13 cellular contexts compared by ENCODE assay signal in the genomic region with DNA sequence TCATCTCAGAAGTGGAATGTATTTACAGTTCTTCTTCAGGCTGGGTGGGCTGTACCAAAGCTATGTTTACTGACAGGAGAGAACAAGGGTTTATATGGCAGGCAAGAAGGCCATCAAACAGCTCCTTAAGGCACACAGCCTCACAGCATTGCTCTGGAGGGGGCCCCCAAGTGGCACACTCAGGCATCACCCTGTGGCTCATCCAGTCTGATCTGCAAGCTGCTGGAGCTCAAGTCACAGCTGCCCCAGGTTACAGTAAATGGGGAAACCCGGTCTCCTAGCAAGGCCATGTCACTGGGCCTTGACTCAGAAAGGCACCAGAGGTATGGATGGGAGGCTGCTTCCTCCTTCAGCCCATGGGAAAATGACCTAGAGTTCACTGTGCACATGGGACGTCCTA.
DNase-seq lines count a peak whose midpoint lies in the region; ATAC-seq and TF ChIP-seq lines count a peak whose summit lies in the region.
"Had no signal": no experiment of that assay in that cellular context is flagged by ENCODE, and none has a peak within 500 bp of the region (broad histone marks: within the 10 kb centered on the region; RNA-seq: fewer than 3 reads in every experiment).

No MANE protein-coding gene starts in this region.

- no peaks in the 10 kb centered on the region for H3K36me3 ChIP-seq in PC-3 (ENCODE audit: low read depth, low read length)

- no peak overlapping the region for H2AFZ ChIP-seq in PC-3 (ENCODE audit: low read length)

- no peaks in the 10 kb centered on the region for H3F3A ChIP-seq in PC-3 (ENCODE audit: low read length, unreplicated experiment)

- H3K27ac ChIP-seq in PC-3 (ENCODE audit: low read length): no peak overlapping the region
- H3K27ac ChIP-seq: psoas muscle had no signal

- peaks cover 9% of the 10 kb centered on the region for H3K4me1 ChIP-seq in PC-3 (ENCODE audit: insufficient read depth, low read length)
- H3K4me1 ChIP-seq: psoas muscle had no signal

- no TSS peak for BruUV-seq in PC-3 (replicated peaks; lab: Mats Ljungman, UMichigan)

- no peaks in the 10 kb centered on the region for H4K20me1 ChIP-seq in PC-3 (ENCODE audit: low read length)

- DNase-seq in stimulated activated CD4-positive, alpha-beta T cell treated with anti-CD3 and anti-CD28 coated beads, Interleukin-15, amount 100 ng/mL, for 24 hours: peak; percentile 3
- no peak for DNase-seq in stimulated activated CD4-positive, alpha-beta T cell treated with anti-CD3 and anti-CD28 coated beads, Interleukin-4, amount 100 ng/mL, for 1 hour
- DNase-seq in PC-3 (no peak), fibroblast of mammary gland (ENCODE audit: low read depth) (peak; percentile 34), NCI-H226 (no peak), cerebellum (ENCODE audit: low spot score) (no peak)
- DNase-seq: activated CD8-positive, alpha-beta memory T cell treated with anti-CD3 and anti-CD28 coated beads for 24 hours; GDM1; immature natural killer cell; psoas muscle; stimulated activated CD4-positive, alpha-beta T cell treated with anti-CD3 and anti-CD28 coated beads, Interleukin-1b, Interleukin-23, amount 100 ng/mL, for 48 hours had no signal

- H3K9me3 ChIP-seq in PC-3 (ENCODE audit: low read length): no peaks in the 10 kb centered on the region
- H3K9me3 ChIP-seq: psoas muscle had no signal

- POLR2A ChIA-PET in PC-3 (lab: Charles Lee; ENCODE audit: unreplicated experiment): no interaction called here

- H3K4me3 ChIP-seq in PC-3 (ENCODE audit: low read length) (no peak overlapping the region), fibroblast of mammary gland (ENCODE audit: control insufficient read depth, low read depth, low read length) (no peak overlapping the region)
- H3K4me3 ChIP-seq: psoas muscle had no signal

- no peaks in the 10 kb centered on the region for H3K79me2 ChIP-seq in PC-3 (ENCODE audit: low read length)

- H3K9ac ChIP-seq in PC-3 (ENCODE audit: low read length): no peak overlapping the region

- CTCF ChIA-PET in PC-3 (lab: Charles Lee): interaction anchor here (0.5 kb wide), 1 partner anchor 15 kb away, joined by 4 read pairs; no protein-coding TSS in a partner anchor

- H3K4me2 ChIP-seq in PC-3 (ENCODE audit: low read length): no peak overlapping the region

- TF ChIP-seq CTCF in PC-3 (conservative IDR thresholded peaks at IDR 0.05; ENCODE audit: low read depth, low read length) (0 out of 2 replicates have a peak, but pooled peaks have one; percentile 21), fibroblast of mammary gland (conservative IDR thresholded peaks at IDR 0.05; ENCODE audit: control insufficient read depth, insufficient read depth, low read depth, low read length) (no peak)

- H3K27me3 ChIP-seq in PC-3 (ENCODE audit: low read length): no peaks in the 10 kb centered on the region

- no peaks in the 10 kb centered on the region for H3K9me2 ChIP-seq in PC-3 (replicated peaks; ENCODE audit: low read length)

- intact Hi-C loops in PC-3 (cut with micrococcal nuclease): no loop called here

- no peak for ATAC-seq in PC-3
- no peak for ATAC-seq in HG02970 (IDR thresholded peaks at IDR 0.05; ENCODE audit: low FRiP score, unreplicated experiment)
- no peak for ATAC-seq in HG03432 (IDR thresholded peaks at IDR 0.05; ENCODE audit: unreplicated experiment)
- ATAC-seq: psoas muscle had no signal

Comparison
In these comparisons a context has a peak if more than half of its experiments do, and no peak if none do; other contexts are left out.
1. DNase-seq: peak in stimulated activated CD4-positive, alpha-beta T cell treated with anti-CD3 and anti-CD28 coated beads, Interleukin-15, amount 100 ng/mL, for 24 hours (single experiment) and fibroblast of mammary gland (single experiment); none in stimulated activated CD4-positive, alpha-beta T cell treated with anti-CD3 and anti-CD28 coated beads, Interleukin-4, amount 100 ng/mL, for 1 hour (single experiment), PC-3 (single experiment), NCI-H226 (single experiment) and cerebellum (single experiment).